Comparison of ENCODE assay signal across 14 cellular contexts in genomic region chr3:173690542-173690941, GRCh38.
DNase-seq lines count a peak whose midpoint lies in the region; TF ChIP-seq lines count a peak whose summit lies in the region.
"Had no signal": no experiment of that assay in that cellular context is flagged by ENCODE, and none has a peak within 500 bp of the region (broad histone marks: within the 10 kb centered on the region; RNA-seq: fewer than 3 reads in every experiment).

No MANE protein-coding gene starts in this region.

- TF ChIP-seq CTCF in epithelial cell of esophagus (IDR thresholded peaks at IDR 0.05; ENCODE audit: insufficient read depth, low read depth, low read length, missing control alignments), result no peak
- TF ChIP-seq CTCF in nephron (IDR thresholded peaks at IDR 0.05; ENCODE audit: unreplicated experiment in 3 of 3), result no peak
- no peak for TF ChIP-seq CTCF in GM10266 (IDR thresholded peaks at IDR 0.05; ENCODE audit: control insufficient read depth, insufficient read depth, low read depth, missing control alignments)

- no peaks in the 10 kb centered on the region for H3K4me1 Mint-ChIP-seq in nephron
- H3K4me1 Mint-ChIP-seq in T-helper 2 cell treated with Interferon-gamma antibody and Interleukin-4, amounts not matched to agents 5 μg/mL and 100 μg/mL, for 36 hours (ENCODE audit: low read depth), result no peaks in the 10 kb centered on the region
- no peaks in the 10 kb centered on the region for H3K4me1 Mint-ChIP-seq in activated T-cell treated with anti-CD3 and anti-CD28 coated beads, Interleukin-2, amount 50 U/mL, for 24 hours (ENCODE audit: low read depth)
- H3K4me1 Mint-ChIP-seq: activated CD4-positive, alpha-beta T cell treated with anti-CD3 and anti-CD28 coated beads for 36 hours had no signal

- no peak overlapping the region for H3K4me3 Mint-ChIP-seq in nephron
- H3K4me3 Mint-ChIP-seq in T-helper 2 cell treated with Interferon-gamma antibody and Interleukin-4, amounts not matched to agents 5 μg/mL and 100 μg/mL, for 36 hours, result no peak overlapping the region
- no peak overlapping the region for H3K4me3 Mint-ChIP-seq in activated T-cell treated with anti-CD3 and anti-CD28 coated beads, Interleukin-2, amount 50 U/mL, for 24 hours
- H3K4me3 Mint-ChIP-seq: activated CD4-positive, alpha-beta T cell treated with anti-CD3 and anti-CD28 coated beads for 36 hours had no signal

- DNase-seq in ELR (ENCODE audit: low read depth), result peak; percentile 22
- DNase-seq in NCI-H69 (lab: John Stamatoyannopoulos, UW), result peak; percentile 73
- peak; percentile 13 for DNase-seq in epithelial cell of esophagus (ENCODE audit: low read depth)
- DNase-seq in GM10266 (ENCODE audit: extremely low spot score), result no peak
- DNase-seq in T-helper 2 cell treated with Interferon-gamma antibody and Interleukin-4, amounts not matched to agents 5 μg/mL and 100 μg/mL, for 36 hours (ENCODE audit: low spot score), result no peak
- DNase-seq in activated T-cell treated with anti-CD3 and anti-CD28 coated beads, Interleukin-2, amount 50 U/mL, for 24 hours, result no peak
- DNase-seq: activated CD4-positive, alpha-beta T cell treated with anti-CD3 and anti-CD28 coated beads for 36 hours; activated CD8-positive, alpha-beta memory T cell treated with anti-CD3 and anti-CD28 coated beads, Interleukin-2, amount 50 U/mL, for 4 hours; activated gamma-delta T cell; Caco-2; lower lobe of right lung; NCI-H1417 treated with DMSO at 0.1 percent for 48 hours; stomach had no signal

- H3K27ac Mint-ChIP-seq in nephron, result peak overlapping the region; percentile 14 to 87 (median 72)
- H3K27ac Mint-ChIP-seq in T-helper 2 cell treated with Interferon-gamma antibody and Interleukin-4, amounts not matched to agents 5 μg/mL and 100 μg/mL, for 36 hours, result no peak overlapping the region
- H3K27ac Mint-ChIP-seq in activated T-cell treated with anti-CD3 and anti-CD28 coated beads, Interleukin-2, amount 50 U/mL, for 24 hours, result no peak overlapping the region
- H3K27ac Mint-ChIP-seq: activated CD4-positive, alpha-beta T cell treated with anti-CD3 and anti-CD28 coated beads for 36 hours had no signal

- H3K4me3 ChIP-seq in epithelial cell of esophagus (ENCODE audit: low read length), result no peak overlapping the region
- H3K4me3 ChIP-seq: lower lobe of right lung, stomach had no signal

- H3K36me3 Mint-ChIP-seq in nephron (ENCODE audit: low read depth), result no peaks in the 10 kb centered on the region
- H3K36me3 Mint-ChIP-seq in T-helper 2 cell treated with Interferon-gamma antibody and Interleukin-4, amounts not matched to agents 5 μg/mL and 100 μg/mL, for 36 hours (ENCODE audit: low read depth), result no peaks in the 10 kb centered on the region
- H3K36me3 Mint-ChIP-seq in activated T-cell treated with anti-CD3 and anti-CD28 coated beads, Interleukin-2, amount 50 U/mL, for 24 hours (ENCODE audit: low read depth), result no peaks in the 10 kb centered on the region

- no peaks in the 10 kb centered on the region for H3K9me3 Mint-ChIP-seq in nephron
- no peaks in the 10 kb centered on the region for H3K9me3 Mint-ChIP-seq in T-helper 2 cell treated with Interferon-gamma antibody and Interleukin-4, amounts not matched to agents 5 μg/mL and 100 μg/mL, for 36 hours
- H3K9me3 Mint-ChIP-seq in activated T-cell treated with anti-CD3 and anti-CD28 coated beads, Interleukin-2, amount 50 U/mL, for 24 hours, result no peaks in the 10 kb centered on the region

- no peaks in the 10 kb centered on the region for H3K27me3 Mint-ChIP-seq in nephron (ENCODE audit: low read depth)
- H3K27me3 Mint-ChIP-seq in T-helper 2 cell treated with Interferon-gamma antibody and Interleukin-4, amounts not matched to agents 5 μg/mL and 100 μg/mL, for 36 hours (ENCODE audit: low read depth), result no peaks in the 10 kb centered on the region
- H3K27me3 Mint-ChIP-seq in activated T-cell treated with anti-CD3 and anti-CD28 coated beads, Interleukin-2, amount 50 U/mL, for 24 hours, result no peaks in the 10 kb centered on the region
- H3K27me3 Mint-ChIP-seq: activated CD4-positive, alpha-beta T cell treated with anti-CD3 and anti-CD28 coated beads for 36 hours had no signal

Comparison
In these comparisons a context has a peak if more than half of its experiments do, and no peak if none do; other contexts are left out.
1. DNase-seq: peak in ELR (single experiment), NCI-H69 (single experiment) and epithelial cell of esophagus (single experiment); none in GM10266 (single experiment), T-helper 2 cell treated with Interferon-gamma antibody and Interleukin-4, amounts not matched to agents 5 μg/mL and 100 μg/mL, for 36 hours (single experiment) and activated T-cell treated with anti-CD3 and anti-CD28 coated beads, Interleukin-2, amount 50 U/mL, for 24 hours (single experiment).
2. H3K27ac Mint-ChIP-seq: peak in nephron (3 of 3); none in T-helper 2 cell treated with Interferon-gamma antibody and Interleukin-4, amounts not matched to agents 5 μg/mL and 100 μg/mL, for 36 hours (single experiment) and activated T-cell treated with anti-CD3 and anti-CD28 coated beads, Interleukin-2, amount 50 U/mL, for 24 hours (single experiment).